Comparison of ENCODE assay signal across 34 cellular contexts in the genomic region with DNA sequence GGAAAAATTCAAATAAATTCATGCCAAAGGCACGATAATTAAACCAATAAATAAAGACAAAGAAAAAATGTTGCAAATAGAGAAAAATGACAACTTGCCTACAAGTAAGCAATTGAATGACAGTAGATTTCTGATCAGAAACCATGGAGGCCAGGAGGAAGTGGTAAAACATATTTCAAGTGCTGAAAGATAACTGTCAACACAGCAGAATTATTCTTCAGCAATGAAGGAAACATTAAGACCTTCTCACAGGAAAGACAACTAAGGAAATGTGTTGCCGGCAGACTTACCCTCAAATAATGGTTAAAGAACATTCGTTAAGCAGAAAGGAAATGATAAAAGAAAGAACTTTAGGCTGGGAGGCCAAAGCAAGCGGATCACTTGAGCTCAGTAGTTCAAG. TPM values are rescaled to one million over a fixed set of nuclear protein-coding genes. Genes with fewer than 3 reads are reported as not detected.
"Had no signal": no experiment of that assay in that cellular context is flagged by ENCODE, and none has a peak within 500 bp of the region (broad histone marks: within the 10 kb centered on the region; RNA-seq: fewer than 3 reads in every experiment).

No MANE protein-coding gene starts in this region.

- ATAC-seq: activated CD8-positive, alpha-beta T cell treated with anti-CD3 and anti-CD28 coated beads for 36 hours; activated T-cell treated with anti-CD3 and anti-CD28 coated beads, Interleukin-2, amount 50 U/mL, for 72 hours; activated T-helper 17 cell treated with anti-CD3 and anti-CD28 coated beads, Interleukin-2, amount 50 U/mL, for 72 hours; PC-3; SK-N-SH treated with all-trans-retinoic acid at 6 μM for 48 hours had no signal

- H3K36me3 Mint-ChIP-seq: activated naive CD4-positive, alpha-beta T cell treated with anti-CD3 and anti-CD28 coated beads, Interleukin-2, amount 50 U/mL, for 24 hours had no signal

- H3K4me3 Mint-ChIP-seq: activated CD8-positive, alpha-beta T cell treated with anti-CD3 and anti-CD28 coated beads for 36 hours; activated naive CD4-positive, alpha-beta T cell treated with anti-CD3 and anti-CD28 coated beads, Interleukin-2, amount 50 U/mL, for 24 hours; activated naive CD8-positive, alpha-beta T cell treated with anti-CD3 and anti-CD28 coated beads, Interleukin-2, amount 10 ng/mL, durations not matched to agents 7 days and 5 days; activated T-cell treated with anti-CD3 and anti-CD28 coated beads, Interleukin-2, amount 50 U/mL, for 72 hours; activated T-helper 17 cell treated with anti-CD3 and anti-CD28 coated beads, Interleukin-2, amount 50 U/mL, for 72 hours; central memory CD8-positive, alpha-beta T cell had no signal

- H3K27ac Mint-ChIP-seq: activated CD8-positive, alpha-beta T cell treated with anti-CD3 and anti-CD28 coated beads for 36 hours; activated naive CD4-positive, alpha-beta T cell treated with anti-CD3 and anti-CD28 coated beads, Interleukin-2, amount 50 U/mL, for 24 hours; activated naive CD8-positive, alpha-beta T cell treated with anti-CD3 and anti-CD28 coated beads, Interleukin-2, amount 10 ng/mL, durations not matched to agents 7 days and 5 days; activated T-cell treated with anti-CD3 and anti-CD28 coated beads, Interleukin-2, amount 50 U/mL, for 72 hours; activated T-helper 17 cell treated with anti-CD3 and anti-CD28 coated beads, Interleukin-2, amount 50 U/mL, for 72 hours had no signal

- H3K27me3 ChIP-seq: ascending aorta, cardiac muscle cell, Peyer's patch had no signal

- H3K27me3 Mint-ChIP-seq: activated CD8-positive, alpha-beta T cell treated with anti-CD3 and anti-CD28 coated beads for 36 hours; activated naive CD8-positive, alpha-beta T cell treated with anti-CD3 and anti-CD28 coated beads, Interleukin-2, amount 10 ng/mL, durations not matched to agents 7 days and 5 days; central memory CD8-positive, alpha-beta T cell had no signal

- H3K9me3 ChIP-seq: ascending aorta, Peyer's patch had no signal

- H3K4me1 ChIP-seq: ascending aorta, Peyer's patch had no signal

- DNase-seq: activated CD4-positive, alpha-beta T cell treated with anti-CD3 and anti-CD28 coated beads for 1 hour; activated CD4-positive, alpha-beta T cell treated with anti-CD3 and anti-CD28 coated beads for 48 hours; activated CD4-positive, alpha-beta T cell treated with anti-CD3 and anti-CD28 coated beads, Interleukin-2, amount 50 U/mL, for 4 hours; activated CD4-positive, CD25-positive, alpha-beta regulatory T cell; activated CD8-positive, alpha-beta T cell treated with anti-CD3 and anti-CD28 coated beads for 36 hours; activated gamma-delta T cell; activated naive CD4-positive, alpha-beta T cell treated with Interleukin-2 at 50 U/mL for 16 hours; activated naive CD8-positive, alpha-beta T cell treated with anti-CD3 and anti-CD28 coated beads, Interleukin-2, amount 10 ng/mL, durations not matched to agents 7 days and 5 days; activated T-cell treated with anti-CD3 and anti-CD28 coated beads, Interleukin-2, amount 50 U/mL, for 1 hour; activated T-cell treated with anti-CD3 and anti-CD28 coated beads, Interleukin-2, amount 50 U/mL, for 72 hours; amygdala; Karpas-422; MM.1S; MV-4-11; NCI-H1092; NCI-H1436 treated with DMSO at 0.1 percent for 48 hours; NCI-H1694 treated with DMSO at 0.1 percent for 48 hours; NCI-H2029; NCI-H345; NCI-H524 treated with DMSO at 0.1 percent for 48 hours; PC-3; Peyer's patch; RPMI8226; SHP77 treated with DMSO at 0.1 percent for 48 hours; SW 1271; T-helper 1 cell; T-helper 2 cell; T-helper 9 cell had no signal

- H3K4me1 Mint-ChIP-seq: activated naive CD4-positive, alpha-beta T cell treated with anti-CD3 and anti-CD28 coated beads, Interleukin-2, amount 50 U/mL, for 24 hours; activated naive CD8-positive, alpha-beta T cell treated with anti-CD3 and anti-CD28 coated beads, Interleukin-2, amount 10 ng/mL, durations not matched to agents 7 days and 5 days; activated T-helper 17 cell treated with anti-CD3 and anti-CD28 coated beads, Interleukin-2, amount 50 U/mL, for 72 hours; central memory CD8-positive, alpha-beta T cell had no signal

- H3K36me3 ChIP-seq: ascending aorta, cardiac muscle cell, Peyer's patch had no signal

- H3K4me3 ChIP-seq: ascending aorta, cardiac muscle cell, Peyer's patch had no signal

RNA-seq across cellular contexts. Expression of gene ABCB1, which starts 57.9 kb away (rescaled TPM):
- polyA plus RNA-seq: cardiac muscle cell had no signal
